ENCODE assay signal across 2 cellular contexts in the genomic region with DNA sequence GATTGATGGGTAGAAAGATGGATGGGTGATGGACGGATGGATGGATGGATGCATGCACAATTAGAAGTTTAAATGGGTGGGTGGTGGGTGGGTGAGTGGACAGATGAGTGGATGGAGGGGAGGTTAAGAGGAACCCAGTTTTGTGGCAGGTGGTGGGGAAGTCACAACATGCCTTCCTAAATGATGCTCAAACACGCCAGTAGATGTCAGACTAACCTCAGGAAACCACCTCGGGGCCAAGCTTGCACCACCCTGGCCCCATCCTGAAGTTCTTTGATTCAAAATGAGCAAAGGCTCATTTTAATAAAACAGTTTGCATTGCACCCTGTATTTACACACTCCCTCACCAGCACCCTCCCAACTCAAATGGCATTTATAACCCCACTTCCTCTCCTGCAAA.
TF ChIP-seq lines count a peak whose summit lies in the region.

No MANE protein-coding gene starts in this region.

TF ChIP-seq in HEK293, 187 proteins besides CTCF, POLR2A, EP300 and RAD21 (continued from another document):
- TF ChIP-seq ZNF366 (tag by site-specific recombination; conservative IDR thresholded peaks at IDR 0.05) (peak; percentile 63; the same call in 1 of the 2 replicates), ZNF132 (tag by site-specific recombination; IDR thresholded peaks at IDR 0.05; ENCODE audit: borderline replicate concordance) (no peak), ZNF184 (tag by site-specific recombination; IDR thresholded peaks at IDR 0.05) (no peak), KLF7 (tag by site-specific recombination; IDR thresholded peaks at IDR 0.05; ENCODE audit: borderline replicate concordance) (no peak), ZNF292 (tag by site-specific recombination; IDR thresholded peaks at IDR 0.05; ENCODE audit: borderline replicate concordance, low read depth) (no peak), ZNF223 (tag by site-specific recombination; IDR thresholded peaks at IDR 0.05) (no peak), ZNF623 (tag by site-specific recombination; IDR thresholded peaks at IDR 0.05) (no peak), SP7 (tag by site-specific recombination; IDR thresholded peaks at IDR 0.05) (0 out of 2 replicates have a peak, but pooled peaks have one; percentile 10), FEZF1 (tag by site-specific recombination; IDR thresholded peaks at IDR 0.05) (peak; percentile 61), ZNF529 (tag by site-specific recombination; IDR thresholded peaks at IDR 0.05; ENCODE audit: insufficient replicate concordance) (no peak), ZFHX2 (tag by site-specific recombination; conservative IDR thresholded peaks at IDR 0.05) (0 out of 2 replicates have a peak, but pooled peaks have one; percentile 13), KLF1 (tag by site-specific recombination; IDR thresholded peaks at IDR 0.05) (no peak), ZNF544 (tag by site-specific recombination; IDR thresholded peaks at IDR 0.05) (no peak), ZEB2 (tag by site-specific recombination; IDR thresholded peaks at IDR 0.05) (0 out of 2 replicates have a peak, but pooled peaks have one; percentile 27), ZNF114 (tag by site-specific recombination; IDR thresholded peaks at IDR 0.05) (no peak), ZNF654 (tag by site-specific recombination; IDR thresholded peaks at IDR 0.05; ENCODE audit: low read depth) (peak; percentile 98), ZNF610 (tag by site-specific recombination; IDR thresholded peaks at IDR 0.05; ENCODE audit: borderline replicate concordance) (no peak), ZNF792 (tag by site-specific recombination; IDR thresholded peaks at IDR 0.05) (no peak), ZNF423 (tag by site-specific recombination; IDR thresholded peaks at IDR 0.05) (no peak)
- TF ChIP-seq, protein P1, sequence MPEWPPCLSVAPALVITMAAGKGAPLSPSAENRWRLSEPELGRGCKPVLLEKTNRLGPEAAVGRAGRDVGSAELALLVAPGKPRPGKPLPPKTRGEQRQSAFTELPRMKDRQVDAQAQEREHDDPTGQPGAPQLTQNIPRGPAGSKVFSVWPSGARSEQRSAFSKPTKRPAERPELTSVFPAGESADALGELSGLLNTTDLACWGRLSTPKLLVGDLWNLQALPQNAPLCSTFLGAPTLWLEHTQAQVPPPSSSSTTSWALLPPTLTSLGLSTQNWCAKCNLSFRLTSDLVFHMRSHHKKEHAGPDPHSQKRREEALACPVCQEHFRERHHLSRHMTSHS (tag by site-specific recombination; IDR thresholded peaks at IDR 0.05) = no peak
- TF ChIP-seq, protein P2, sequence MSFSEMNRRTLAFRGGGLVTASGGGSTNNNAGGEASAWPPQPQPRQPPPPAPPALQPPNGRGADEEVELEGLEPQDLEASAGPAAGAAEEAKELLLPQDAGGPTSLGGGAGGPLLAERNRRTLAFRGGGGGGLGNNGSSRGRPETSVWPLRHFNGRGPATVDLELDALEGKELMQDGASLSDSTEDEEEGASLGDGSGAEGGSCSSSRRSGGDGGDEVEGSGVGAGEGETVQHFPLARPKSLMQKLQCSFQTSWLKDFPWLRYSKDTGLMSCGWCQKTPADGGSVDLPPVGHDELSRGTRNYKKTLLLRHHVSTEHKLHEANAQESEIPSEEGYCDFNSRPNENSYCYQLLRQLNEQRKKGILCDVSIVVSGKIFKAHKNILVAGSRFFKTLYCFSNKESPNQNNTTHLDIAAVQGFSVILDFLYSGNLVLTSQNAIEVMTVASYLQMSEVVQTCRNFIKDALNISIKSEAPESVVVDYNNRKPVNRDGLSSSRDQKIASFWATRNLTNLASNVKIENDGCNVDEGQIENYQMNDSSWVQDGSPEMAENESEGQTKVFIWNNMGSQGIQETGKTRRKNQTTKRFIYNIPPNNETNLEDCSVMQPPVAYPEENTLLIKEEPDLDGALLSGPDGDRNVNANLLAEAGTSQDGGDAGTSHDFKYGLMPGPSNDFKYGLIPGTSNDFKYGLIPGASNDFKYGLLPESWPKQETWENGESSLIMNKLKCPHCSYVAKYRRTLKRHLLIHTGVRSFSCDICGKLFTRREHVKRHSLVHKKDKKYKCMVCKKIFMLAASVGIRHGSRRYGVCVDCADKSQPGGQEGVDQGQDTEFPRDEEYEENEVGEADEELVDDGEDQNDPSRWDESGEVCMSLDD (tag by site-specific recombination; IDR thresholded peaks at IDR 0.05) = 0 out of 2 replicates have a peak, but pooled peaks have one; percentile 11

TF ChIP-seq in H1, 55 proteins besides CTCF, POLR2A, EP300 and RAD21 (continued from another document):
- TF ChIP-seq GTF2F1 (IDR thresholded peaks at IDR 0.05; ENCODE audit: borderline replicate concordance, low read depth, low read length) (no peak), EGR1 (IDR thresholded peaks at IDR 0.05; ENCODE audit: borderline replicate concordance, low read depth, low read length) (no peak), ZNF274 (IDR thresholded peaks at IDR 0.05; ENCODE audit: borderline replicate concordance, extremely low read depth, low read length) (no peak), CHD1 (IDR thresholded peaks at IDR 0.05; ENCODE audit: low read depth, low read length) (no peak)
